Comparison of ENCODE assay signal across 1 cellular context in the genomic region with DNA sequence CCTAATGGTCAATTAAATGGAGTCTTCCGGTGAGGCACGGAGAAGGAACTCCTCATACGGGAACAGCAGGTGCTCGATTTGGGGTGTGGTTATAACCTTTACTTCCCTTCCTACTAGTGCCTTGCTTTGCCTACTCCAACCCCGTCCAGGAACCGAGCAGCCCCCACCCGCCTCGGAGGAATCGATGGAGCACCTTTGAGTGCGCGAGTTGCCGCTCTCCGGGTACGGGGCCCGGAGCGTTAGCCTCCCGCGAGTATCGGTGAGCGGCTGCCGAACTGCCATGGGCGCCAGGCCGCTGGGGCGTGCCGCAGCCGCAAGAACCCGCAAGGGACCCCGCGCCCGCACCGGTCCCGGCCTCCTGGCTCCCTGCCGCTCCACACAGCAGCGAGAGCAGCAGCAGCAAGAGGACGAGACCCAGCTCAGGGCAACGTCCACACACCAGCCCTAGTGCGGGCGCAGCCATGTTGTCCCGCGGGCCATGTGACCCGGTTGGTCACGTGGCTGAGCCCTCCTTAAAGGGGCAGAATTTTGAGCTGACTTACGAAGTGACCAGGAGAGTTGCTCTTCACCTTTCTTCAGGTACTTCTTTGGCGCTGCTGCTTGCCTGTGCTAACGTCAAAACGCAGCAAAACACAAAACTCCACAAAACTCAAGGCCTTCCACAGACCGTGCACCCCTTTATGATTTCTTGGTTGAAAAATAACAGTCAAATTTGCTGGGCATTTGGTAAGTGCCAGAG.
A peak's percentile ranks its signal among the peaks of the same experiment; 100 is the strongest.
TF ChIP-seq lines count a peak whose summit lies in the region.

Gene SUMF1 (minus strand): TSS at position 487 of the 739 bp plus-strand sequence. CDS start 24 bp downstream, at position 463.

TF ChIP-seq in HepG2, 621 proteins besides CTCF, POLR2A, EP300 and RAD21 (continued from another document and continues in another):
- TF ChIP-seq, protein P1, sequence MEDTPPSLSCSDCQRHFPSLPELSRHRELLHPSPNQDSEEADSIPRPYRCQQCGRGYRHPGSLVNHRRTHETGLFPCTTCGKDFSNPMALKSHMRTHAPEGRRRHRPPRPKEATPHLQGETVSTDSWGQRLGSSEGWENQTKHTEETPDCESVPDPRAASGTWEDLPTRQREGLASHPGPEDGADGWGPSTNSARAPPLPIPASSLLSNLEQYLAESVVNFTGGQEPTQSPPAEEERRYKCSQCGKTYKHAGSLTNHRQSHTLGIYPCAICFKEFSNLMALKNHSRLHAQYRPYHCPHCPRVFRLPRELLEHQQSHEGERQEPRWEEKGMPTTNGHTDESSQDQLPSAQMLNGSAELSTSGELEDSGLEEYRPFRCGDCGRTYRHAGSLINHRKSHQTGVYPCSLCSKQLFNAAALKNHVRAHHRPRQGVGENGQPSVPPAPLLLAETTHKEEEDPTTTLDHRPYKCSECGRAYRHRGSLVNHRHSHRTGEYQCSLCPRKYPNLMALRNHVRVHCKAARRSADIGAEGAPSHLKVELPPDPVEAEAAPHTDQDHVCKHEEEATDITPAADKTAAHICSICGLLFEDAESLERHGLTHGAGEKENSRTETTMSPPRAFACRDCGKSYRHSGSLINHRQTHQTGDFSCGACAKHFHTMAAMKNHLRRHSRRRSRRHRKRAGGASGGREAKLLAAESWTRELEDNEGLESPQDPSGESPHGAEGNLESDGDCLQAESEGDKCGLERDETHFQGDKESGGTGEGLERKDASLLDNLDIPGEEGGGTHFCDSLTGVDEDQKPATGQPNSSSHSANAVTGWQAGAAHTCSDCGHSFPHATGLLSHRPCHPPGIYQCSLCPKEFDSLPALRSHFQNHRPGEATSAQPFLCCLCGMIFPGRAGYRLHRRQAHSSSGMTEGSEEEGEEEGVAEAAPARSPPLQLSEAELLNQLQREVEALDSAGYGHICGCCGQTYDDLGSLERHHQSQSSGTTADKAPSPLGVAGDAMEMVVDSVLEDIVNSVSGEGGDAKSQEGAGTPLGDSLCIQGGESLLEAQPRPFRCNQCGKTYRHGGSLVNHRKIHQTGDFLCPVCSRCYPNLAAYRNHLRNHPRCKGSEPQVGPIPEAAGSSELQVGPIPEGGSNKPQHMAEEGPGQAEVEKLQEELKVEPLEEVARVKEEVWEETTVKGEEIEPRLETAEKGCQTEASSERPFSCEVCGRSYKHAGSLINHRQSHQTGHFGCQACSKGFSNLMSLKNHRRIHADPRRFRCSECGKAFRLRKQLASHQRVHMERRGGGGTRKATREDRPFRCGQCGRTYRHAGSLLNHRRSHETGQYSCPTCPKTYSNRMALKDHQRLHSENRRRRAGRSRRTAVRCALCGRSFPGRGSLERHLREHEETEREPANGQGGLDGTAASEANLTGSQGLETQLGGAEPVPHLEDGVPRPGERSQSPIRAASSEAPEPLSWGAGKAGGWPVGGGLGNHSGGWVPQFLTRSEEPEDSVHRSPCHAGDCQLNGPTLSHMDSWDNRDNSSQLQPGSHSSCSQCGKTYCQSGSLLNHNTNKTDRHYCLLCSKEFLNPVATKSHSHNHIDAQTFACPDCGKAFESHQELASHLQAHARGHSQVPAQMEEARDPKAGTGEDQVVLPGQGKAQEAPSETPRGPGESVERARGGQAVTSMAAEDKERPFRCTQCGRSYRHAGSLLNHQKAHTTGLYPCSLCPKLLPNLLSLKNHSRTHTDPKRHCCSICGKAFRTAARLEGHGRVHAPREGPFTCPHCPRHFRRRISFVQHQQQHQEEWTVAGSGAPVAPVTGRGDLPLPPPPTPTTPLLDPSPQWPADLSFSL (CRISPR knock-in tag; IDR thresholded peaks at IDR 0.05): 0 out of 2 replicates have a peak, but pooled peaks have one; percentile 25
- TF ChIP-seq DNMT3B (CRISPR knock-in tag; conservative IDR thresholded peaks at IDR 0.05) (peak; percentile 65; the same call in 1 of the 2 replicates), CCAR2 (optimal IDR thresholded peaks at IDR 0.05; ENCODE audit: low read depth, low read length) (no peak), KDM5A (IDR thresholded peaks at IDR 0.05; ENCODE audit: borderline replicate concordance, low read length) (peak; percentile 99), FOXJ3 (CRISPR knock-in tag; IDR thresholded peaks at IDR 0.05; ENCODE audit: borderline replicate concordance) (0 out of 2 replicates have a peak, but pooled peaks have one; percentile 12), NFYC (CRISPR knock-in tag; IDR thresholded peaks at IDR 0.05) (no peak), CENPX (CRISPR knock-in tag; IDR thresholded peaks at IDR 0.05) (no peak), SALL1 (CRISPR knock-in tag; IDR thresholded peaks at IDR 0.05) (peak; percentile 87), ZNF788 (CRISPR knock-in tag; IDR thresholded peaks at IDR 0.05; ENCODE audit: borderline replicate concordance) (peak; percentile 88), MYNN (CRISPR knock-in tag; IDR thresholded peaks at IDR 0.05; ENCODE audit: low read depth) (no peak), CEBPB (IDR thresholded peaks at IDR 0.05; ENCODE audit: borderline replicate concordance, low read depth, low read length) (no peak), ZNF101 (CRISPR knock-in tag; IDR thresholded peaks at IDR 0.05; ENCODE audit: borderline replicate concordance, low read depth) (0 out of 2 replicates have a peak, but pooled peaks have one; percentile 84), NCOA1 (CRISPR knock-in tag; IDR thresholded peaks at IDR 0.05) (0 out of 2 replicates have a peak, but pooled peaks have one; percentile 67), ZBTB25 (CRISPR knock-in tag; IDR thresholded peaks at IDR 0.05) (peak; percentile 50), PHF20 (CRISPR knock-in tag; IDR thresholded peaks at IDR 0.05) (peak; percentile 100), ESRRA (CRISPR knock-in tag; IDR thresholded peaks at IDR 0.05; ENCODE audit: low read depth) (no peak), ZMYM2 (CRISPR knock-in tag; IDR thresholded peaks at IDR 0.05) (peak; percentile 65), ZNF644 (CRISPR knock-in tag; IDR thresholded peaks at IDR 0.05; ENCODE audit: low read depth) (no peak), MATR3 (CRISPR knock-in tag; IDR thresholded peaks at IDR 0.05) (no peak), ZNF607 (CRISPR knock-in tag; IDR thresholded peaks at IDR 0.05; ENCODE audit: borderline replicate concordance) (peak; percentile 47; the same call in 1 of the 2 replicates), KLF6 (CRISPR knock-in tag; IDR thresholded peaks at IDR 0.05) (peak; percentile 93; the same call in 1 of the 2 replicates), GATA4 (IDR thresholded peaks at IDR 0.05; ENCODE audit: borderline replicate concordance, low read depth) (0 out of 2 replicates have a peak, but pooled peaks have one; percentile 45), GTF3A (CRISPR knock-in tag; conservative IDR thresholded peaks at IDR 0.05) (peak; percentile 96), GATAD1 (CRISPR knock-in tag; IDR thresholded peaks at IDR 0.05) (peak; percentile 100), NR2F1 (CRISPR knock-in tag; IDR thresholded peaks at IDR 0.05) (no peak), JDP2 (CRISPR knock-in tag; IDR thresholded peaks at IDR 0.05; ENCODE audit: borderline replicate concordance) (no peak), POLR2G (IDR thresholded peaks at IDR 0.05; ENCODE audit: low read depth, low read length) (peak; percentile 92), ZNF234 (CRISPR knock-in tag; conservative IDR thresholded peaks at IDR 0.05) (no peak), RORA (CRISPR knock-in tag; IDR thresholded peaks at IDR 0.05) (no peak), ZMYM3 (CRISPR knock-in tag; IDR thresholded peaks at IDR 0.05) (peak; percentile 85), ZSCAN21 (CRISPR knock-in tag; IDR thresholded peaks at IDR 0.05; ENCODE audit: borderline replicate concordance) (peak; percentile 30; the same call in 1 of the 2 replicates), CCDC6 (CRISPR knock-in tag; IDR thresholded peaks at IDR 0.05) (no peak), TOPORS (CRISPR knock-in tag; IDR thresholded peaks at IDR 0.05) (no peak), SETDB1 (CRISPR knock-in tag; IDR thresholded peaks at IDR 0.05; ENCODE audit: borderline replicate concordance) (no peak), RBM39 (IDR thresholded peaks at IDR 0.05; ENCODE audit: low read depth, low read length, poor library complexity, severe bottlenecking) (peak; percentile 81), ZBTB42 (CRISPR knock-in tag; IDR thresholded peaks at IDR 0.05) (peak; percentile 82; the same call in 1 of the 2 replicates), PAF1 (CRISPR knock-in tag; IDR thresholded peaks at IDR 0.05) (no peak), RFX3 (CRISPR knock-in tag; IDR thresholded peaks at IDR 0.05) (no peak), SRSF9 (IDR thresholded peaks at IDR 0.05; ENCODE audit: borderline replicate concordance, insufficient read depth, low read depth, low read length, poor library complexity, severe bottlenecking) (no peak), ZNF569 (CRISPR knock-in tag; IDR thresholded peaks at IDR 0.05; ENCODE audit: borderline replicate concordance) (0 out of 2 replicates have a peak, but pooled peaks have one; percentile 69)
- TF ChIP-seq, protein P2, sequence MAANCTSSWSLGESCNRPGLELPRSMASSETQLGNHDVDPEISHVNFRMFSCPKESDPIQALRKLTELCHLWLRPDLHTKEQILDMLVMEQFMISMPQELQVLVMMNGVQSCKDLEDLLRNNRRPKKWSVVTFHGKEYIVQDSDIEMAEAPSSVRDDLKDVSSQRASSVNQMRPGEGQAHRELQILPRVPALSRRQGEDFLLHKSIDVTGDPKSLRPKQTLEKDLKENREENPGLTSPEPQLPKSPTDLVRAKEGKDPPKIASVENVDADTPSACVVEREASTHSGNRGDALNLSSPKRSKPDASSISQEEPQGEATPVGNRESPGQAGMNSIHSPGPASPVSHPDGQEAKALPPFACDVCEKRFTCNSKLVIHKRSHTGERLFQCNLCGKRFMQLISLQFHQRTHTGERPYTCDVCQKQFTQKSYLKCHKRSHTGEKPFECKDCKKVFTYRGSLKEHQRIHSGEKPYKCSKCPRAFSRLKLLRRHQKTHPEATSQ (CRISPR knock-in tag; IDR thresholded peaks at IDR 0.05; ENCODE audit: borderline replicate concordance): peak; percentile 88
- TF ChIP-seq, protein P3, sequence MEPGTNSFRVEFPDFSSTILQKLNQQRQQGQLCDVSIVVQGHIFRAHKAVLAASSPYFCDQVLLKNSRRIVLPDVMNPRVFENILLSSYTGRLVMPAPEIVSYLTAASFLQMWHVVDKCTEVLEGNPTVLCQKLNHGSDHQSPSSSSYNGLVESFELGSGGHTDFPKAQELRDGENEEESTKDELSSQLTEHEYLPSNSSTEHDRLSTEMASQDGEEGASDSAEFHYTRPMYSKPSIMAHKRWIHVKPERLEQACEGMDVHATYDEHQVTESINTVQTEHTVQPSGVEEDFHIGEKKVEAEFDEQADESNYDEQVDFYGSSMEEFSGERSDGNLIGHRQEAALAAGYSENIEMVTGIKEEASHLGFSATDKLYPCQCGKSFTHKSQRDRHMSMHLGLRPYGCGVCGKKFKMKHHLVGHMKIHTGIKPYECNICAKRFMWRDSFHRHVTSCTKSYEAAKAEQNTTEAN (CRISPR knock-in tag; conservative IDR thresholded peaks at IDR 0.05): 0 out of 2 replicates have a peak, but pooled peaks have one; percentile 66
- TF ChIP-seq, protein P4, sequence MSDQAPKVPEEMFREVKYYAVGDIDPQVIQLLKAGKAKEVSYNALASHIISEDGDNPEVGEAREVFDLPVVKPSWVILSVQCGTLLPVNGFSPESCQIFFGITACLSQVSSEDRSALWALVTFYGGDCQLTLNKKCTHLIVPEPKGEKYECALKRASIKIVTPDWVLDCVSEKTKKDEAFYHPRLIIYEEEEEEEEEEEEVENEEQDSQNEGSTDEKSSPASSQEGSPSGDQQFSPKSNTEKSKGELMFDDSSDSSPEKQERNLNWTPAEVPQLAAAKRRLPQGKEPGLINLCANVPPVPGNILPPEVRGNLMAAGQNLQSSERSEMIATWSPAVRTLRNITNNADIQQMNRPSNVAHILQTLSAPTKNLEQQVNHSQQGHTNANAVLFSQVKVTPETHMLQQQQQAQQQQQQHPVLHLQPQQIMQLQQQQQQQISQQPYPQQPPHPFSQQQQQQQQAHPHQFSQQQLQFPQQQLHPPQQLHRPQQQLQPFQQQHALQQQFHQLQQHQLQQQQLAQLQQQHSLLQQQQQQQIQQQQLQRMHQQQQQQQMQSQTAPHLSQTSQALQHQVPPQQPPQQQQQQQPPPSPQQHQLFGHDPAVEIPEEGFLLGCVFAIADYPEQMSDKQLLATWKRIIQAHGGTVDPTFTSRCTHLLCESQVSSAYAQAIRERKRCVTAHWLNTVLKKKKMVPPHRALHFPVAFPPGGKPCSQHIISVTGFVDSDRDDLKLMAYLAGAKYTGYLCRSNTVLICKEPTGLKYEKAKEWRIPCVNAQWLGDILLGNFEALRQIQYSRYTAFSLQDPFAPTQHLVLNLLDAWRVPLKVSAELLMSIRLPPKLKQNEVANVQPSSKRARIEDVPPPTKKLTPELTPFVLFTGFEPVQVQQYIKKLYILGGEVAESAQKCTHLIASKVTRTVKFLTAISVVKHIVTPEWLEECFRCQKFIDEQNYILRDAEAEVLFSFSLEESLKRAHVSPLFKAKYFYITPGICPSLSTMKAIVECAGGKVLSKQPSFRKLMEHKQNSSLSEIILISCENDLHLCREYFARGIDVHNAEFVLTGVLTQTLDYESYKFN (CRISPR knock-in tag; conservative IDR thresholded peaks at IDR 0.05): peak; percentile 51; the same call in 1 of the 2 replicates
- TF ChIP-seq, protein P5, sequence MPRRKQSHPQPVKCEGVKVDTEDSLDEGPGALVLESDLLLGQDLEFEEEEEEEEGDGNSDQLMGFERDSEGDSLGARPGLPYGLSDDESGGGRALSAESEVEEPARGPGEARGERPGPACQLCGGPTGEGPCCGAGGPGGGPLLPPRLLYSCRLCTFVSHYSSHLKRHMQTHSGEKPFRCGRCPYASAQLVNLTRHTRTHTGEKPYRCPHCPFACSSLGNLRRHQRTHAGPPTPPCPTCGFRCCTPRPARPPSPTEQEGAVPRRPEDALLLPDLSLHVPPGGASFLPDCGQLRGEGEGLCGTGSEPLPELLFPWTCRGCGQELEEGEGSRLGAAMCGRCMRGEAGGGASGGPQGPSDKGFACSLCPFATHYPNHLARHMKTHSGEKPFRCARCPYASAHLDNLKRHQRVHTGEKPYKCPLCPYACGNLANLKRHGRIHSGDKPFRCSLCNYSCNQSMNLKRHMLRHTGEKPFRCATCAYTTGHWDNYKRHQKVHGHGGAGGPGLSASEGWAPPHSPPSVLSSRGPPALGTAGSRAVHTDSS (CRISPR knock-in tag; conservative IDR thresholded peaks at IDR 0.05): no peak
- TF ChIP-seq, protein P6, sequence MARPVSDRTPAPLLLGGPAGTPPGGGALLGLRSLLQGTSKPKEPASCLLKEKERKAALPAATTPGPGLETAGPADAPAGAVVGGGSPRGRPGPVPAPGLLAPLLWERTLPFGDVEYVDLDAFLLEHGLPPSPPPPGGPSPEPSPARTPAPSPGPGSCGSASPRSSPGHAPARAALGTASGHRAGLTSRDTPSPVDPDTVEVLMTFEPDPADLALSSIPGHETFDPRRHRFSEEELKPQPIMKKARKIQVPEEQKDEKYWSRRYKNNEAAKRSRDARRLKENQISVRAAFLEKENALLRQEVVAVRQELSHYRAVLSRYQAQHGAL (CRISPR knock-in tag; IDR thresholded peaks at IDR 0.05; ENCODE audit: not compliant biosample characterization): peak; percentile 86
- TF ChIP-seq, protein P7, sequence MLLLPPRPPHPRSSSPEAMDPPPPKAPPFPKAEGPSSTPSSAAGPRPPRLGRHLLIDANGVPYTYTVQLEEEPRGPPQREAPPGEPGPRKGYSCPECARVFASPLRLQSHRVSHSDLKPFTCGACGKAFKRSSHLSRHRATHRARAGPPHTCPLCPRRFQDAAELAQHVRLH (CRISPR knock-in tag; IDR thresholded peaks at IDR 0.05; ENCODE audit: borderline replicate concordance, low read depth): peak; percentile 77; the same call in 1 of the 2 replicates
